Comparison of ENCODE assay signal across 8 cellular contexts in genomic region chr22:37643225-37643847, GRCh38. TPM values are rescaled to one million over a fixed set of nuclear protein-coding genes. Genes with fewer than 3 reads are reported as not detected.
DNase-seq lines count a peak whose midpoint lies in the region; ATAC-seq and TF ChIP-seq lines count a peak whose summit lies in the region.

No MANE protein-coding gene starts in this region.

- H3K36me3 Mint-ChIP-seq in natural killer cell treated with Interleukin-12 subunit alpha and Interleukin-12 subunit beta and Interleukin-15 and Interleukin-18, amount 100 ng/mL, for 72 hours: peaks cover 5% of the 10 kb centered on the region

- H3K9me3 ChIP-seq in PC-9 (ENCODE audit: insufficient read depth, low read depth) (no peaks in the 10 kb centered on the region), esophagus muscularis mucosa (no peaks in the 10 kb centered on the region)

- 0 out of 2 replicates have a peak, but pooled peaks cover 3% of the 10 kb centered on the region for H4K20me1 ChIP-seq in PC-9 (ENCODE audit: insufficient read depth)

- no peaks in the 10 kb centered on the region for H3K27me3 Mint-ChIP-seq in natural killer cell treated with Interleukin-12 subunit alpha and Interleukin-12 subunit beta and Interleukin-15 and Interleukin-18, amount 100 ng/mL, for 72 hours

- H3K79me2 ChIP-seq in PC-9 (ENCODE audit: low read depth): peaks cover 7% of the 10 kb centered on the region

- H3K4me3 ChIP-seq in PC-9: no peak overlapping the region
- no peak overlapping the region for H3K4me3 ChIP-seq in esophagus muscularis mucosa

- H3K4me2 ChIP-seq in PC-9: no peak overlapping the region

- no peaks in the 10 kb centered on the region for H3K9me3 Mint-ChIP-seq in natural killer cell treated with Interleukin-12 subunit alpha and Interleukin-12 subunit beta and Interleukin-15 and Interleukin-18, amount 100 ng/mL, for 72 hours

- peak overlapping the region; percentile 58 for H3K4me3 Mint-ChIP-seq in natural killer cell treated with Interleukin-12 subunit alpha and Interleukin-12 subunit beta and Interleukin-15 and Interleukin-18, amount 100 ng/mL, for 72 hours

- H3K9me2 ChIP-seq in PC-9 (ENCODE audit: insufficient read depth): no peaks in the 10 kb centered on the region

- TF ChIP-seq EP300 in esophagus muscularis mucosa (IDR thresholded peaks at IDR 0.05): no peak

- H3K36me3 ChIP-seq in PC-9 (ENCODE audit: low read depth) (0 out of 2 replicates have a peak, but pooled peaks cover 4% of the 10 kb centered on the region), esophagus muscularis mucosa (peaks cover 0 to 4% (median 0%) of the 10 kb centered on the region in 4 donors)

- ATAC-seq in HG03097 (IDR thresholded peaks at IDR 0.05; ENCODE audit: low FRiP score, unreplicated experiment): peak; percentile 35
- ATAC-seq in natural killer cell treated with Interleukin-12 subunit alpha and Interleukin-12 subunit beta and Interleukin-15 and Interleukin-18, amount 100 ng/mL, for 72 hours: peak; percentile 70 to 77

- H3K27ac ChIP-seq in PC-9 (no peak overlapping the region), esophagus muscularis mucosa (replicated peaks in 1 of 4) (no peak overlapping the region)

- intact Hi-C loops in PC-9 (cut with micrococcal nuclease; ENCODE audit: unreplicated experiment): loop anchor here (1.0 kb wide), 2 partner anchors 38 to 148 kb away; no protein-coding TSS in a partner anchor
- intact Hi-C loops in esophagus muscularis mucosa (cut with DNase I): loop anchor here (1.0 kb wide), 1 partner anchor 38 kb away; no protein-coding TSS in a partner anchor

- POLR2A ChIA-PET in PC-9 (lab: Charles Lee; ENCODE audit: unreplicated experiment): interaction anchor here (0.6 to 0.7 kb wide), 2 partner anchors 46 to 52 kb away, joined by 4 read pairs; no protein-coding TSS in a partner anchor

- peak overlapping the region; percentile 62 to 83 for H3K27ac Mint-ChIP-seq in natural killer cell treated with Interleukin-12 subunit alpha and Interleukin-12 subunit beta and Interleukin-15 and Interleukin-18, amount 100 ng/mL, for 72 hours

- no TSS peak for BruUV-seq in PC-9 (replicated peaks; lab: Mats Ljungman, UMichigan)

- H3K27me3 ChIP-seq in PC-9 (ENCODE audit: insufficient read depth, low read depth) (no peaks in the 10 kb centered on the region), esophagus muscularis mucosa (peaks cover 3 to 35% (median 12%) of the 10 kb centered on the region in 4 donors)

- TF ChIP-seq POLR2A in esophagus muscularis mucosa (IDR thresholded peaks at IDR 0.05; ENCODE audit: low read depth): no peak

- H3K4me1 ChIP-seq in PC-9 (replicated peaks; ENCODE audit: insufficient read depth) (peaks cover 31% of the 10 kb centered on the region), esophagus muscularis mucosa (peaks cover 28 to 43% (median 34%) of the 10 kb centered on the region in 4 donors)

- H2AFZ ChIP-seq in PC-9: no peak overlapping the region

- DNase-seq in EL (peak; percentile 72), PC-9 (peak; percentile 65 to 86), activated T-cell treated with anti-CD3 and anti-CD28 coated beads for 4 hours (peak; percentile 88), esophagus muscularis mucosa (ENCODE audit: extremely low spot score) (peak; percentile 95), GF-D8 (lab: John Stamatoyannopoulos, UW) (no peak)
- DNase-seq in natural killer cell treated with Interleukin-12 subunit alpha and Interleukin-12 subunit beta and Interleukin-15 and Interleukin-18, amount 100 ng/mL, for 72 hours (ENCODE audit: low spot score): peak; percentile 81
- DNase-seq in stimulated activated naive CD4-positive, alpha-beta T cell treated with Interleukin-2 at 50 U/mL for 16 hours (lab: John Stamatoyannopoulos, UW): peak; percentile 77

- H3K4me1 Mint-ChIP-seq in natural killer cell treated with Interleukin-12 subunit alpha and Interleukin-12 subunit beta and Interleukin-15 and Interleukin-18, amount 100 ng/mL, for 72 hours (ENCODE audit: low read depth in 2 of 2): peaks cover 14 to 27% of the 10 kb centered on the region in 2 donors

- peaks cover 37% of the 10 kb centered on the region for H3F3A ChIP-seq in PC-9 (ENCODE audit: insufficient read depth, low read depth)

- TF ChIP-seq CTCF in PC-9 (conservative IDR thresholded peaks at IDR 0.05) (peak; percentile 99), esophagus muscularis mucosa (IDR thresholded peaks at IDR 0.05) (peak; percentile 90 to 97 (median 91))

- CTCF ChIA-PET in PC-9 (lab: Charles Lee): interaction anchor here (0.6 to 3.4 kb wide), 24 partner anchors 8 to 534 kb away, joined by 3 to 32 read pairs (median 5); partner anchors contain the start of genes LGALS1, NOL12 and PDXP

- 55% methylated on average over 4 of the region's 9 CpGs for WGBS in esophagus muscularis mucosa

RNA-seq across cellular contexts. Expression of gene SH3BP1, which starts 3.9 kb away (rescaled TPM):
- total RNA-seq in PC-9 (2021) (52.1 and 60.5 TPM in 2 replicates), esophagus muscularis mucosa (1 to 10 TPM; 1.5 to 7.5 (median 4.3) TPM)
- total RNA-seq in natural killer cell treated with Interleukin-12 subunit alpha and Interleukin-12 subunit beta and Interleukin-15 and Interleukin-18, amount 100 ng/mL, for 72 hours: 100 to 1,000 TPM; 160 to 229 TPM

RNA-seq across cellular contexts. Expression of gene PDXP, which starts 15.2 kb away (rescaled TPM):
- total RNA-seq in PC-9 (2021) (10.9 and 13.5 TPM in 2 replicates), esophagus muscularis mucosa (10 to 100 TPM in 3 of 4 donors, 1 to 10 TPM in 1; 7.3 to 28.3 (median 17.4) TPM)
- total RNA-seq in natural killer cell treated with Interleukin-12 subunit alpha and Interleukin-12 subunit beta and Interleukin-15 and Interleukin-18, amount 100 ng/mL, for 72 hours: 10 to 100 TPM; 43.9 to 58.4 TPM

RNA-seq across cellular contexts. Expression of gene LGALS1, which starts 32.1 kb away (rescaled TPM):
- total RNA-seq in PC-9 (2021) (734 and 791 TPM in 2 replicates), esophagus muscularis mucosa (1,000 to 10,000 TPM in 3 of 4 donors, 100 to 1,000 TPM in 1; 710 to 1,112 (median 1,021) TPM)
- 100 to 1,000 TPM; 290 to 675 TPM for total RNA-seq in natural killer cell treated with Interleukin-12 subunit alpha and Interleukin-12 subunit beta and Interleukin-15 and Interleukin-18, amount 100 ng/mL, for 72 hours

RNA-seq across cellular contexts. Expression of gene GGA1, which starts 34.7 kb away (rescaled TPM):
- total RNA-seq in PC-9 (2021) (99.2 and 102 TPM in 2 replicates), esophagus muscularis mucosa (10 to 100 TPM; 30.3 to 44.7 (median 40.9) TPM)
- 100 to 1,000 TPM in 1 of 2 donors, 10 to 100 TPM in 1; 85.5 to 142 TPM for total RNA-seq in natural killer cell treated with Interleukin-12 subunit alpha and Interleukin-12 subunit beta and Interleukin-15 and Interleukin-18, amount 100 ng/mL, for 72 hours

RNA-seq across cellular contexts. Expression of gene NOL12, which starts 42.8 kb away (rescaled TPM):
- total RNA-seq in PC-9 (2021) (42.1 and 44.3 TPM in 2 replicates), esophagus muscularis mucosa (10 to 100 TPM in 3 of 4 donors, 1 to 10 TPM in 1; 9.1 to 18.4 (median 14.5) TPM)
- 10 to 100 TPM; 37.4 to 48.3 TPM for total RNA-seq in natural killer cell treated with Interleukin-12 subunit alpha and Interleukin-12 subunit beta and Interleukin-15 and Interleukin-18, amount 100 ng/mL, for 72 hours
